Comparison of ENCODE assay signal across 1 cellular context in genomic region chr5:127027539-127027938, GRCh38.
TF ChIP-seq lines count a peak whose summit lies in the region.

No MANE protein-coding gene starts in this region.

TF ChIP-seq in IMR-90, 13 proteins besides CTCF, POLR2A, EP300 and RAD21:
- TF ChIP-seq MAZ (IDR thresholded peaks at IDR 0.05; ENCODE audit: borderline replicate concordance, low read depth, low read length) (no peak), SMC3 (IDR thresholded peaks at IDR 0.05; ENCODE audit: low read depth, low read length) (no peak), MAFK (IDR thresholded peaks at IDR 0.05; ENCODE audit: low read depth, low read length) (no peak), RFX5 (IDR thresholded peaks at IDR 0.05; ENCODE audit: low read depth, low read length) (no peak), CHD1 (IDR thresholded peaks at IDR 0.05; ENCODE audit: low read depth, low read length) (no peak), FOS (IDR thresholded peaks at IDR 0.05; ENCODE audit: low read depth, low read length) (no peak), ELK1 (IDR thresholded peaks at IDR 0.05; ENCODE audit: borderline replicate concordance, low read depth, low read length) (no peak), BHLHE40 (IDR thresholded peaks at IDR 0.05; ENCODE audit: low read depth, low read length) (no peak), MXI1 (IDR thresholded peaks at IDR 0.05; ENCODE audit: borderline replicate concordance, low read depth, low read length) (no peak), USF2 (IDR thresholded peaks at IDR 0.05; ENCODE audit: low read depth, low read length) (no peak), NFE2L2 (IDR thresholded peaks at IDR 0.05; ENCODE audit: low read depth, low read length) (no peak), RCOR1 (IDR thresholded peaks at IDR 0.05; ENCODE audit: insufficient replicate concordance, low read length) (no peak), CEBPB (IDR thresholded peaks at IDR 0.05; ENCODE audit: low read depth, low read length) (no peak)
